In the genomic region with DNA sequence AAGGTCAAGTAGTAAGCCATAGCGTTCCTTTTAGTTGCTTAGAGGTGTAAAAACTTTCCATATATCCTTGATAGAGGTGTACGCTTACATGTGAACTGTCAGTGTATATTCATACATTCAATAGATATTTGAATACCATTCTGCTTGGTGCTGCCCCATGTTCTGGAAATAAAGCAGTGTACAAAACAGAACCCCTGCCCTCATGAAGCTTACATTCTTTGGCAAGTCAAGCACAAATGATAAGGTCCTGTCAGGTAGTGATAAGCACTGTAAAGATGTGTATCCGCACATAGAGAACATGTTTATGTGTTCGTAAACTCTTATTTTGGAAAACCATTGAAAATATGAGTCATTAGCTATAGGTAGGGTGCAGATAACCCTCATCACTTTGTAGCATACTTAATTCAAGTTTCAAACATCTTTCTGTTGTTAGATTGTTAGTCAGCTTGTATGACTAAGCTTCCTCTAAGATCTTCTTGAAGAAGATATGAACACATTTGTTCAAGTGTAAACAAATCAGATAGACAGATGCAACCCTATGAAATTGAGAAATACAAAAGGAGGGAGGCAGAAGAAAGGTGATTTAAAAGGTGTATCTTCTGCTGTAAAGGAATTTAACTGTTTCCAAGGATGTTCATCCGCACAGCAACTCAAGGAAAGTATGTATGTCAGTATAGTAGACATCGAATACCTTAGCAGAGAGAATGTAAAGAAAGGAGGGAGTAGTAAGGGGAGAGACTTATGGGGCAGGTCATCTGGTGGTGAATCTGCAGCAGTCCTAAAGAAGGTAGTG, we compare ENCODE assay signal across 1 cellular context.
TF ChIP-seq lines count a peak whose summit lies in the region.

No MANE protein-coding gene starts in this region.

TF ChIP-seq in K562, 482 proteins besides CTCF, POLR2A, EP300 and RAD21 (continued from another document):
- TF ChIP-seq ZBTB9 (CRISPR knock-in tag; IDR thresholded peaks at IDR 0.05): no peak
- no peak for TF ChIP-seq CLOCK (CRISPR knock-in tag; IDR thresholded peaks at IDR 0.05; ENCODE audit: borderline replicate concordance)
- no peak for TF ChIP-seq ZHX1 (conservative IDR thresholded peaks at IDR 0.05; ENCODE audit: low read length)
- TF ChIP-seq NEUROD1 (IDR thresholded peaks at IDR 0.05; ENCODE audit: borderline replicate concordance, low read depth, low read length, partially characterized antibody): no peak
